7 cellular contexts compared by ENCODE assay signal in genomic region chr9:99824378-99825157, GRCh38. TPM values are rescaled to one million over a fixed set of nuclear protein-coding genes. Genes with fewer than 3 reads are reported as not detected.
DNase-seq lines count a peak whose midpoint lies in the region; ATAC-seq and TF ChIP-seq lines count a peak whose summit lies in the region.

No MANE protein-coding gene starts in this region.

- peak; percentile 80 for TF ChIP-seq CTCF in retinal pigment epithelial cell (conservative IDR thresholded peaks at IDR 0.05; ENCODE audit: low read depth, low read length)

- ATAC-seq in GM18868 (IDR thresholded peaks at IDR 0.05; ENCODE audit: unreplicated experiment) (peak; percentile 18), Right ventricle myocardium superior (ENCODE audit: poor library complexity) (no peak), GM19035 (IDR thresholded peaks at IDR 0.05; ENCODE audit: unreplicated experiment) (no peak)

- DNase-seq in NOMO-1 treated with dmso at 0.1 percent for 144 hours (lab: John Stamatoyannopoulos, UW; ENCODE audit: unreplicated experiment) (peak; percentile 20), Right ventricle myocardium superior (peak; percentile 43), retinal pigment epithelial cell (ENCODE audit: low read depth) (no peak), COR-L47 (lab: John Stamatoyannopoulos, UW) (no peak)
- DNase-seq in activated naive CD4-positive, alpha-beta T cell (lab: John Stamatoyannopoulos, UW), result peak in 3 of 4 experiments; percentile 14 to 53 (median 29)

- H3K4me3 ChIP-seq in retinal pigment epithelial cell (ENCODE audit: low read length), result peak overlapping the region; percentile 83

- intact Hi-C loops in Right ventricle myocardium superior (cut with DNase I), result loop anchor here (10.0 kb wide), 2 partner anchors 70 to 470 kb away; no protein-coding TSS in a partner anchor

RNA-seq across cellular contexts. Expression of gene NR4A3, which starts 2.9 kb away (rescaled TPM):
- 3.7 TPM for total RNA-seq in Right ventricle myocardium superior

Comparison
In these comparisons a context has a peak if more than half of its experiments do, and no peak if none do; other contexts are left out.
1. DNase-seq: peak in NOMO-1 treated with dmso at 0.1 percent for 144 hours (single experiment), activated naive CD4-positive, alpha-beta T cell (3 of 4) and Right ventricle myocardium superior (single experiment); none in retinal pigment epithelial cell (single experiment) and COR-L47 (single experiment).